ENCODE assay signal across 9 cellular contexts in the genomic region with DNA sequence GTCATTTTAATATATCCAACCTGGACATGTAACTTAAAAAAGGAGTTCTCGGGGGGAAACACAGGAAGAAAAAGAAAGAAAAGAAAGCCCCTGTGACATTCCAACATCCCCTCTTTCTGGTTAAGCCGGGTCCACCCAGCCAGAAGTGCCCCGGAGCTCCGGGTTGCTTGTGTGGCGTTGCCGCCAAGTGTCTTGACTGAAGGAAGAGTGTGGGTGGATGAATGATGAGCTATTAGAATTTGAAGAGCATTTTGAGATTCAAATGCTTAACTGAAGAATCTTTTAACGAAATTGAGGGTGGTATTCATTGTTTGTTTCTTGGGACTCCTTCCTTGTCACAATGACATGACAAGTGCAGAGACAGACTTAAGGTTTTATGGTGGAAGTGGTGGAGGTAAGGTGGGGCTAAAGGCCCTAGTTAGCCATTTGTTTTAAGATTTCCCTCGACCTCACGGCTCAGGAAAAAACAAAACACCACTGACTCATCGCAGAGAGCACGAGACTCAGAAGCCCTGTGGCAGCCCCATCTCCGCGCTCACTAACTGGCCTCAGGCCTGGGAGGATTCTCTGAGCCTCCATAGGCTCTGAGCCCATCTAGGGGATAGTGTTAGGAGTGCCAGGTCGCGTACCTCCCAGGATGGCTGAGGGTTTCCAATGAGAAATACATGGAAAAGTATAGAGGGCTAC. TPM values are rescaled to one million over a fixed set of nuclear protein-coding genes. Genes with fewer than 3 reads are reported as not detected.
DNase-seq lines count a peak whose midpoint lies in the region; ATAC-seq and TF ChIP-seq lines count a peak whose summit lies in the region.
"Had no signal": no experiment of that assay in that cellular context is flagged by ENCODE, and none has a peak within 500 bp of the region (broad histone marks: within the 10 kb centered on the region; RNA-seq: fewer than 3 reads in every experiment).

No MANE protein-coding gene starts in this region.

- H3K36me3 ChIP-seq in thoracic aorta, result no peaks in the 10 kb centered on the region
- no peaks in the 10 kb centered on the region for H3K36me3 ChIP-seq in WERI-Rb-1

- H3K9me3 Mint-ChIP-seq in activated T-cell treated with anti-CD3 and anti-CD28 coated beads, Interleukin-2, amount 50 U/mL, for 24 hours, result no peaks in the 10 kb centered on the region
- H3K9me3 Mint-ChIP-seq in brain, result no peaks in the 10 kb centered on the region

- peaks cover 11 to 15% of the 10 kb centered on the region in 2 donors for H3K4me1 ChIP-seq in thoracic aorta (ENCODE audit: control insufficient read depth in 1 of 2, low read depth in 2 of 2)

- no peak for ATAC-seq in thoracic aorta (ENCODE audit: insufficient number of reproducible peaks, low FRiP score, low read depth)
- ATAC-seq in GM21423 (IDR thresholded peaks at IDR 0.05; ENCODE audit: unreplicated experiment), result no peak

- H3K9me3 ChIP-seq in thoracic aorta, result no peaks in the 10 kb centered on the region
- H3K9me3 ChIP-seq in WERI-Rb-1 (ENCODE audit: severe bottlenecking), result no peaks in the 10 kb centered on the region

- peaks cover 76% of the 10 kb centered on the region for H3K27me3 Mint-ChIP-seq in activated T-cell treated with anti-CD3 and anti-CD28 coated beads, Interleukin-2, amount 50 U/mL, for 24 hours
- peaks cover 14% of the 10 kb centered on the region for H3K27me3 Mint-ChIP-seq in brain

- H3K27ac ChIP-seq in thoracic aorta (peak overlapping the region; percentile 78 to 85), WERI-Rb-1 (no peak overlapping the region)
- H3K27ac ChIP-seq: C4-2B had no signal

- no peak for DNase-seq in activated T-cell treated with anti-CD3 and anti-CD28 coated beads, Interleukin-2, amount 50 U/mL, for 24 hours
- no peak for DNase-seq in activated T-cell treated with anti-CD3 and anti-CD28 coated beads, Interleukin-2, amount 50 U/mL, for 48 hours
- peak; percentile 8 for DNase-seq in kidney glomerular epithelial cell (lab: John Stamatoyannopoulos, UW)
- DNase-seq in thoracic aorta (ENCODE audit: low spot score), result no peak
- DNase-seq in NCI-H146 (lab: John Stamatoyannopoulos, UW), result no peak
- DNase-seq in WERI-Rb-1, result no peak

- peak overlapping the region; percentile 69 for H3K4me3 Mint-ChIP-seq in activated T-cell treated with anti-CD3 and anti-CD28 coated beads, Interleukin-2, amount 50 U/mL, for 24 hours
- H3K4me3 Mint-ChIP-seq in brain, result peak overlapping the region; percentile 87 to 90 (median 89)

- H3K4me3 ChIP-seq in thoracic aorta (peak overlapping the region; percentile 93), WERI-Rb-1 (ENCODE audit: low read depth, low read length) (no peak overlapping the region)

- peaks cover 8% of the 10 kb centered on the region for H3K4me1 Mint-ChIP-seq in activated T-cell treated with anti-CD3 and anti-CD28 coated beads, Interleukin-2, amount 50 U/mL, for 24 hours (ENCODE audit: low read depth)
- H3K4me1 Mint-ChIP-seq in brain, result peaks cover 59% of the 10 kb centered on the region

- no peak overlapping the region for H3K27ac Mint-ChIP-seq in activated T-cell treated with anti-CD3 and anti-CD28 coated beads, Interleukin-2, amount 50 U/mL, for 24 hours
- H3K27ac Mint-ChIP-seq in brain, result peak overlapping the region; percentile 92 to 97 (median 95)

- H3K36me3 Mint-ChIP-seq in activated T-cell treated with anti-CD3 and anti-CD28 coated beads, Interleukin-2, amount 50 U/mL, for 24 hours (ENCODE audit: low read depth), result no peaks in the 10 kb centered on the region
- H3K36me3 Mint-ChIP-seq in brain, result no peaks in the 10 kb centered on the region

- TF ChIP-seq CTCF in brain (conservative IDR thresholded peaks at IDR 0.05) (no peak), thoracic aorta (IDR thresholded peaks at IDR 0.05) (no peak), WERI-Rb-1 (IDR thresholded peaks at IDR 0.05; ENCODE audit: low read depth, low read length) (no peak)

- H3K27me3 ChIP-seq in thoracic aorta (replicated peaks; ENCODE audit: insufficient read depth) (no peaks in the 10 kb centered on the region), WERI-Rb-1 (ENCODE audit: insufficient read depth, low read depth, severe bottlenecking) (peaks cover 56% of the 10 kb centered on the region)

RNA-seq across cellular contexts. Expression of a gene that starts 1.8 kb away (rescaled TPM):
- 1.2 TPM for polyA plus RNA-seq in brain (ENCODE audit: insufficient read depth, low read depth, low replicate concordance)
- total RNA-seq in thoracic aorta, result 1 to 10 TPM; 3.4 to 6.6 TPM
